5 cellular contexts compared by ENCODE assay signal in genomic region chr1:3396411-3396810, GRCh38.
"Had no signal": no experiment of that assay in that cellular context is flagged by ENCODE, and none has a peak within 500 bp of the region (broad histone marks: within the 10 kb centered on the region; RNA-seq: fewer than 3 reads in every experiment).

No MANE protein-coding gene starts in this region.

- DNase-seq: H9, HCEC 1CT, IMR-90 had no signal

- ATAC-seq: GM23338, K562 had no signal

- H2AFZ ChIP-seq: GM23338 had no signal

- H3K4me2 ChIP-seq: GM23338 had no signal

- H3K27ac Mint-ChIP-seq: GM23338, H9 had no signal

- H3K4me3 Mint-ChIP-seq: GM23338, H9 had no signal

- H3K9me3 Mint-ChIP-seq: GM23338, H9 had no signal

- H3K4me3 ChIP-seq: GM23338, K562 had no signal
